In the genomic region with DNA sequence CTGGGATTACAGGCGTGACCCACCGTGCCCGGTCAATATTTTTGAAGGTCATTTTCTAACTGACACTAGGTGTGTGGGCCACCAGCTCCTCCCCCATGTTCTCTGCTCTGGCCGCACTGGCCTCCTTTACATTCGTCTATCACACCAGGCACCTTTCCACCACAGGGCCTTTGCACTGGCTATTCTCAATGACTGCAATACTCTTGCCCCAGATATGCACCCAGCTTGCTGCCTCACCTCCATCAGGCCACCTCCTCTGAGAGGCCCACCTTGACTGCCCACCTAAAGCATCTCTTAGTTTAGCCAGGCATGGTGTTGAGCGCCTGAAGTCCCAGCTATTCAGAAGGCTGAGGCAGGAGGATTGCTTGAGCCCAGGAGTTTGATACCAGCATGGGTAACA, we compare ENCODE assay signal across 32 cellular contexts. TPM values are rescaled to one million over a fixed set of nuclear protein-coding genes. Genes with fewer than 3 reads are reported as not detected.
"Had no signal": no experiment of that assay in that cellular context is flagged by ENCODE, and none has a peak within 500 bp of the region (broad histone marks: within the 10 kb centered on the region; RNA-seq: fewer than 3 reads in every experiment).

No MANE protein-coding gene starts in this region.

- ATAC-seq: natural killer cell; psoas muscle; right cardiac atrium; sciatic nerve; stimulated activated memory B cell treated with anti-CD40 and anti-IgM and Interleukin-4, amounts not matched to agents 10 μg/mL and 1 μg/mL and 100 μg/mL, for 72 hours; stimulated activated naive CD8-positive, alpha-beta T cell treated with anti-CD3 and anti-CD28 coated beads, Interleukin-15, amount 100 ng/mL, for 72 hours; stimulated activated naive CD8-positive, alpha-beta T cell treated with anti-CD3 and anti-CD28 coated beads, Interleukin-15, Interleukin-2, amounts not matched to agents 100 U/mL and 50 U/mL, for 24 hours; upper lobe of right lung had no signal

- H3K27me3 ChIP-seq: neural progenitor cell, ovary, suprapubic skin, testis, upper lobe of right lung, uterus had no signal

- H3K4me1 Mint-ChIP-seq: natural killer cell; stimulated activated memory B cell treated with anti-CD40 and anti-IgM and Interleukin-4, amounts not matched to agents 10 μg/mL and 1 μg/mL and 100 μg/mL, for 72 hours had no signal

- H3K4me3 ChIP-seq: neural progenitor cell, ovary, psoas muscle, skin epidermis, smooth muscle cell, spleen, suprapubic skin, testis, tibial artery, transverse colon, upper lobe of right lung, uterus had no signal

- DNase-seq: natural killer cell; occipital lobe; ovary; psoas muscle; right cardiac atrium; spleen; stimulated activated CD4-positive, alpha-beta T cell treated with anti-CD3 and anti-CD28 coated beads, Interleukin-12 subunit alpha, Interleukin-12 subunit beta, amount 100 ng/mL, for 4 hours; stimulated activated CD4-positive, alpha-beta T cell treated with anti-CD3 and anti-CD28 coated beads, Interleukin-1b, Interleukin-23, amount 100 ng/mL, for 48 hours; stimulated activated CD4-positive, alpha-beta T cell treated with anti-CD3 and anti-CD28 coated beads, Interleukin-4, amount 100 ng/mL, for 1 hour; stimulated activated CD4-positive, alpha-beta T cell treated with anti-CD3 and anti-CD28 coated beads, Interleukin-4, amount 100 ng/mL, for 4 hours; stimulated activated CD8-positive, alpha-beta memory T cell treated with anti-CD3 and anti-CD28 coated beads, Interleukin-4, amount 100 ng/mL, for 48 hours; stimulated activated naive CD4-positive, alpha-beta T cell; stimulated activated naive CD8-positive, alpha-beta T cell treated with anti-CD3 and anti-CD28 coated beads, Interleukin-15, amount 100 ng/mL, for 72 hours; stimulated activated naive CD8-positive, alpha-beta T cell treated with anti-CD3 and anti-CD28 coated beads, Interleukin-15, Interleukin-2, amounts not matched to agents 100 U/mL and 50 U/mL, for 24 hours; substantia nigra; testis; tibial artery; transverse colon; upper lobe of right lung; uterus had no signal

- H3K9me3 ChIP-seq: ovary, psoas muscle, suprapubic skin, testis, tibial artery, transverse colon, upper lobe of right lung, uterus had no signal

- H3K36me3 ChIP-seq: neural progenitor cell, ovary, spleen, suprapubic skin, tibial artery, transverse colon, upper lobe of right lung, uterus had no signal

- H3K9me3 Mint-ChIP-seq: natural killer cell; nephron; neural progenitor cell; stimulated activated memory B cell treated with anti-CD40 and anti-IgM and Interleukin-4, amounts not matched to agents 10 μg/mL and 1 μg/mL and 100 μg/mL, for 72 hours; stimulated activated naive CD8-positive, alpha-beta T cell treated with anti-CD3 and anti-CD28 coated beads, Interleukin-15, amount 100 ng/mL, for 72 hours; type B pancreatic cell had no signal

- H2AFZ ChIP-seq: neural progenitor cell, parathyroid adenoma had no signal

- H3K27ac Mint-ChIP-seq: natural killer cell; nephron; neural progenitor cell; progenitor cell of endocrine pancreas; stimulated activated memory B cell treated with anti-CD40 and anti-IgM and Interleukin-4, amounts not matched to agents 10 μg/mL and 1 μg/mL and 100 μg/mL, for 72 hours; stimulated activated naive CD8-positive, alpha-beta T cell treated with anti-CD3 and anti-CD28 coated beads, Interleukin-15, amount 100 ng/mL, for 72 hours; type B pancreatic cell had no signal

- H3K79me2 ChIP-seq: parathyroid adenoma had no signal

- H3K36me3 Mint-ChIP-seq: natural killer cell; neural progenitor cell; stimulated activated memory B cell treated with anti-CD40 and anti-IgM and Interleukin-4, amounts not matched to agents 10 μg/mL and 1 μg/mL and 100 μg/mL, for 72 hours; type B pancreatic cell had no signal

- H3K4me3 Mint-ChIP-seq: natural killer cell; nephron; neural progenitor cell; stimulated activated memory B cell treated with anti-CD40 and anti-IgM and Interleukin-4, amounts not matched to agents 10 μg/mL and 1 μg/mL and 100 μg/mL, for 72 hours; stimulated activated naive CD8-positive, alpha-beta T cell treated with anti-CD3 and anti-CD28 coated beads, Interleukin-15, amount 100 ng/mL, for 72 hours; type B pancreatic cell had no signal

- H3K4me1 ChIP-seq: psoas muscle, testis, tibial artery, upper lobe of right lung, uterus had no signal

- H3K27me3 Mint-ChIP-seq: progenitor cell of endocrine pancreas; stimulated activated naive CD8-positive, alpha-beta T cell treated with anti-CD3 and anti-CD28 coated beads, Interleukin-15, amount 100 ng/mL, for 72 hours; type B pancreatic cell had no signal

- H3K4me2 ChIP-seq: neural progenitor cell, smooth muscle cell had no signal

- H3K9ac ChIP-seq: neural progenitor cell, parathyroid adenoma had no signal

- H3K27ac ChIP-seq: neural progenitor cell, ovary, parathyroid adenoma, psoas muscle, skin epidermis, spleen, suprapubic skin, testis, tibial artery, transverse colon, upper lobe of right lung, uterus had no signal

RNA-seq across cellular contexts. Expression of a gene that starts 10.2 kb away (rescaled TPM):
- total RNA-seq: occipital lobe, progenitor cell of endocrine pancreas, psoas muscle, renal cortical epithelial cell, sciatic nerve, spleen had no signal

RNA-seq across cellular contexts. Expression of a gene that starts 30.2 kb away (rescaled TPM):
- total RNA-seq: osteoblast had no signal
